ENCODE assay signal across 8 cellular contexts in genomic region chr10:72272689-72273409, GRCh38. TPM values are rescaled to one million over a fixed set of nuclear protein-coding genes. Genes with fewer than 3 reads are reported as not detected.
DNase-seq lines count a peak whose midpoint lies in the region; ATAC-seq and TF ChIP-seq lines count a peak whose summit lies in the region.

No MANE protein-coding gene starts in this region.

- TF ChIP-seq CTCF in smooth muscle cell (IDR thresholded peaks at IDR 0.05; ENCODE audit: borderline replicate concordance, insufficient read depth, poor library complexity, severe bottlenecking), result no peak

- CTCF ChIA-PET in T-cell (lab: Charles Lee), result interaction anchor here in 1 of 2 donors (0.6 to 3.8 kb wide), 8 partner anchors 12 to 224 kb away, joined by 3 to 26 read pairs (median 8); no protein-coding TSS in a partner anchor

- H3K4me3 Mint-ChIP-seq in T-cell, result peak overlapping the region; percentile 92 to 99 (median 92)

- peaks cover 26% of the 10 kb centered on the region for H3K4me1 ChIP-seq in smooth muscle cell (ENCODE audit: low read depth)

- no peaks in the 10 kb centered on the region for H3K9me3 Mint-ChIP-seq in T-cell

- WGBS in smooth muscle cell (ENCODE audit: low lambda C conversion rate), result 2% methylated on average over 28 of the region's 28 CpGs

- POLR2A ChIA-PET in T-cell (lab: Charles Lee), result interaction anchor here (0.5 to 3.6 kb wide), 10 partner anchors 12 to 184 kb away, joined by 3 to 18 read pairs (median 4); no protein-coding TSS in a partner anchor

- peaks cover 45 to 50% (median 50%) of the 10 kb centered on the region in 3 donors for H3K4me1 Mint-ChIP-seq in T-cell

- H2AFZ ChIP-seq in smooth muscle cell (ENCODE audit: low read depth), result no peak overlapping the region

- peak overlapping the region; percentile 66 to 93 for H3K27ac Mint-ChIP-seq in T-cell

- peak overlapping the region; percentile 82 for H3K27ac ChIP-seq in smooth muscle cell (ENCODE audit: low read depth)

- peaks cover 11% of the 10 kb centered on the region for H3K36me3 Mint-ChIP-seq in T-cell

- peak overlapping the region; percentile 93 for H3K4me3 ChIP-seq in smooth muscle cell

- H3K27me3 ChIP-seq in smooth muscle cell (ENCODE audit: low read depth), result no peaks in the 10 kb centered on the region

- H3F3A ChIP-seq in smooth muscle cell (ENCODE audit: low read depth), result peaks cover 46% of the 10 kb centered on the region

- H3K27me3 Mint-ChIP-seq in T-cell, result no peaks in the 10 kb centered on the region

- no peaks in the 10 kb centered on the region for H3K36me3 ChIP-seq in smooth muscle cell (ENCODE audit: low read depth)

- H3K9ac ChIP-seq in smooth muscle cell (ENCODE audit: low read depth), result peak overlapping the region; percentile 65

- H4K20me1 ChIP-seq in smooth muscle cell (ENCODE audit: low read depth), result peaks cover 32% of the 10 kb centered on the region

- H3K9me3 ChIP-seq in smooth muscle cell (replicated peaks; ENCODE audit: low read depth), result no peaks in the 10 kb centered on the region

- H3K4me2 ChIP-seq in smooth muscle cell, result peak overlapping the region; percentile 89

- H3K79me2 ChIP-seq in smooth muscle cell (ENCODE audit: low read depth), result peaks cover 28% of the 10 kb centered on the region

- ATAC-seq in GM21576 (IDR thresholded peaks at IDR 0.05; ENCODE audit: unreplicated experiment), result peak; percentile 23
- ATAC-seq in T-cell (replicated peaks in 1 of 4), result peak in 1 of 4 experiments; percentile 0
- no peak for ATAC-seq in HG02610 (IDR thresholded peaks at IDR 0.05; ENCODE audit: unreplicated experiment)

- DNase-seq in EH (ENCODE audit: low read depth), result peak; percentile 99
- peak; percentile 78 for DNase-seq in MV-4-11 (lab: John Stamatoyannopoulos, UW)
- DNase-seq in T-cell, result peak in 4 of 34 experiments; percentile 19 to 40 (median 25)
- peak; percentile 98 for DNase-seq in dedifferentiated amniotic fluid mesenchymal stem cell (ENCODE audit: extremely low spot score)
- DNase-seq in kidney tubule cell (ENCODE audit: low spot score), result peak; percentile 91
- DNase-seq in smooth muscle cell (lab: John Stamatoyannopoulos, UW; ENCODE audit: unreplicated experiment), result peak; percentile 77

RNA-seq across cellular contexts. Expression of gene DDIT4, which starts 0.9 kb away (rescaled TPM):
- total RNA-seq in T-cell (100 to 1,000 TPM in 2 of 5 donors, 10 to 100 TPM in 3; 39.9 to 326 (median 52.1) TPM), smooth muscle cell (161 and 198 TPM in 2 replicates)
- 248 and 299 TPM in 2 replicates for polyA plus RNA-seq in smooth muscle cell

RNA-seq across cellular contexts. Expression of gene ASCC1, which starts 56.8 kb away (rescaled TPM):
- total RNA-seq in T-cell, result 10 to 100 TPM; 15.7 to 24.1 (median 21.7) TPM
- 28.1 and 37.0 TPM in 2 replicates for total RNA-seq in smooth muscle cell
- 24.0 and 24.7 TPM in 2 replicates for polyA plus RNA-seq in smooth muscle cell

RNA-seq across cellular contexts. Expression of gene ANAPC16, which starts 57.0 kb away (rescaled TPM):
- 100 to 1,000 TPM in 3 of 5 donors, 10 to 100 TPM in 2; 97.9 to 119 (median 106) TPM for total RNA-seq in T-cell
- 50.8 and 81.8 TPM in 2 replicates for total RNA-seq in smooth muscle cell
- 76.4 and 80.8 TPM in 2 replicates for polyA plus RNA-seq in smooth muscle cell
